In the genomic region with DNA sequence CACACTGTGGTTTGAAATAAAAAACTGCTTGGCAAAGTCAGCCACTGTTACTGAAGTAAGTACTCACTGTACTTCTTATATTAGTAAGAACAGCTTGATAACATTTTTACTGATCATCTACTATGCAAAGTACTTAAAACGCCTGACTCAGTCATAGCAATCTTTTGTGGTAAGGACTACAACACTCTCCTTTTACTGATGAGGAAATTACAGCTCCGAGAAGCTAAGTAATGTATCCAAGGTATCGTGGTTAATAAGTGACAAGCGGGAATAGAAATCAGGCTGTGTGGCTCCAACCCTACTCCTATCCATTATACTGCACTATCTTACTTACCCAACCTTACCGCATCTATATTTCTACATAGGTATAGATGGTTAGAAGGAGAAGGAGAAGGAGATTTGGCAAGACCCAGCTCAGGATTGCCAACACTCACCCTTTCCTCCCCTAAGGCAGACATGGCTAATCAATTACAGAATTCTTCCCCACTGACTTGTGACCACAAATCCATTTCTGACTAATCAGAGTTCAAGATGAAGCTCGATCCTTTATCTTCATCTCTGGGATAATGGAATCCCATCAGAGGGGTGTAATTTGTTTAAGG, we compare ENCODE assay signal across 15 cellular contexts.
A peak's percentile ranks its signal among the peaks of the same experiment; 100 is the strongest.
DNase-seq lines count a peak whose midpoint lies in the region; ATAC-seq and TF ChIP-seq lines count a peak whose summit lies in the region.
"Had no signal": no experiment of that assay in that cellular context is flagged by ENCODE, and none has a peak within 500 bp of the region (broad histone marks: within the 10 kb centered on the region; RNA-seq: fewer than 3 reads in every experiment).

No MANE protein-coding gene starts in this region.

- H3K4me1 ChIP-seq in HEK293 (ENCODE audit: control insufficient read depth, insufficient read depth, low read length) = no peaks in the 10 kb centered on the region

- CTCF ChIA-PET in HEK293 (lab: Yijun Ruan, JAX) = interaction anchor here (1.2 to 1.5 kb wide), 3 partner anchors 103 to 415 kb away, joined by 4 to 9 read pairs (median 5); no protein-coding TSS in a partner anchor

- no peak overlapping the region for H3K27ac ChIP-seq in HEK293 (ENCODE audit: extremely low read depth, low read depth, low read length)
- H3K27ac ChIP-seq: SK-N-MC had no signal

- H3K9me3 ChIP-seq in HEK293 (ENCODE audit: control insufficient read depth, insufficient read depth, low read depth, low read length) = no peaks in the 10 kb centered on the region

- H3K36me3 ChIP-seq in HEK293 (ENCODE audit: control insufficient read depth in 2 of 2, insufficient read depth in 1 of 2, low read length in 2 of 2) = no peaks in the 10 kb centered on the region
- H3K36me3 ChIP-seq in H7 (replicated peaks; ENCODE audit: control insufficient read depth, insufficient read depth, low read length) = no peaks in the 10 kb centered on the region

- H3K27me3 ChIP-seq in H7 (ENCODE audit: control insufficient read depth, insufficient read depth, low read length) = no peaks in the 10 kb centered on the region

- DNase-seq in SKM-1 (lab: John Stamatoyannopoulos, UW; ENCODE audit: unreplicated experiment) (peak; percentile 24), epithelial cell of proximal tubule (ENCODE audit: low read depth) (peak; percentile 87), superior temporal gyrus (ENCODE audit: extremely low spot score) (peak; percentile 55), NCI-H146 treated with DMSO at 0.1 percent for 48 hours (lab: John Stamatoyannopoulos, UW; ENCODE audit: unreplicated experiment) (no peak), H7 (no peak)
- DNase-seq: activated CD4-positive, alpha-beta T cell treated with anti-CD3 and anti-CD28 coated beads, Interleukin-2, amount 50 U/mL, for 4 hours; activated naive CD8-positive, alpha-beta T cell treated with anti-CD3 and anti-CD28 coated beads, Interleukin-2, amount 10 ng/mL, durations not matched to agents 7 days and 5 days; activated T-cell treated with anti-CD3 and anti-CD28 coated beads, Interleukin-2, amount 50 U/mL, for 24 hours; CD4-positive, CD25-positive, alpha-beta regulatory T cell; kidney; NCI-H1417; stimulated activated CD4-positive, alpha-beta T cell treated with anti-CD3 and anti-CD28 coated beads, Interleukin-4, amount 100 ng/mL, for 24 hours had no signal

- ATAC-seq in GM21786 (IDR thresholded peaks at IDR 0.05; ENCODE audit: unreplicated experiment) = no peak

- TF ChIP-seq CTCF in HEK293 (tag by site-specific recombination; IDR thresholded peaks at IDR 0.05) (no peak), epithelial cell of proximal tubule (conservative IDR thresholded peaks at IDR 0.05; ENCODE audit: low read depth, low read length) (no peak)

- POLR2A ChIA-PET in HEK293 (lab: Yijun Ruan, JAX) = no interaction called here

- H3K4me3 ChIP-seq in HEK293 (ENCODE audit: low read depth, low read length) (no peak overlapping the region), epithelial cell of proximal tubule (ENCODE audit: low read depth, low read length) (no peak overlapping the region), H7 (ENCODE audit: insufficient read depth, low read depth, low read length) (no peak overlapping the region)
- H3K4me3 ChIP-seq: SK-N-MC had no signal

TF ChIP-seq in HEK293, 187 proteins besides CTCF, POLR2A, EP300 and RAD21:
- TF ChIP-seq, protein P1, sequence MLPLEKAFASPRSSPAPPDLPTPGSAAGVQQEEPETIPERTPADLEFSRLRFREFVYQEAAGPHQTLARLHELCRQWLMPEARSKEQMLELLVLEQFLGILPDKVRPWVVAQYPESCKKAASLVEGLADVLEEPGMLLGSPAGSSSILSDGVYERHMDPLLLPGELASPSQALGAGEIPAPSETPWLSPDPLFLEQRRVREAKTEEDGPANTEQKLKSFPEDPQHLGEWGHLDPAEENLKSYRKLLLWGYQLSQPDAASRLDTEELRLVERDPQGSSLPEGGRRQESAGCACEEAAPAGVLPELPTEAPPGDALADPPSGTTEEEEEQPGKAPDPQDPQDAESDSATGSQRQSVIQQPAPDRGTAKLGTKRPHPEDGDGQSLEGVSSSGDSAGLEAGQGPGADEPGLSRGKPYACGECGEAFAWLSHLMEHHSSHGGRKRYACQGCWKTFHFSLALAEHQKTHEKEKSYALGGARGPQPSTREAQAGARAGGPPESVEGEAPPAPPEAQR (tag by site-specific recombination; IDR thresholded peaks at IDR 0.05) = no peak
- TF ChIP-seq ZNF785 (tag by site-specific recombination; IDR thresholded peaks at IDR 0.05) = no peak
- TF ChIP-seq ZNF121 (tag by site-specific recombination; IDR thresholded peaks at IDR 0.05) = no peak
- no peak for TF ChIP-seq ZNF404 (tag by site-specific recombination; IDR thresholded peaks at IDR 0.05)
- TF ChIP-seq ZBTB17 (tag by site-specific recombination; IDR thresholded peaks at IDR 0.05) = peak; percentile 80
- no peak for TF ChIP-seq MZF1 (tag by site-specific recombination; IDR thresholded peaks at IDR 0.05; ENCODE audit: borderline replicate concordance)
- TF ChIP-seq ZNF658 (tag by site-specific recombination; IDR thresholded peaks at IDR 0.05) = no peak
- no peak for TF ChIP-seq ZNF510 (tag by site-specific recombination; IDR thresholded peaks at IDR 0.05; ENCODE audit: insufficient replicate concordance)

Comparison
In these comparisons a context has a peak if more than half of its experiments do, and no peak if none do; other contexts are left out.
1. DNase-seq: peak in SKM-1 (single experiment), epithelial cell of proximal tubule (single experiment) and superior temporal gyrus (single experiment); none in NCI-H146 treated with DMSO at 0.1 percent for 48 hours (single experiment) and H7 (single experiment).